In genomic region chr7:74134117-74134539, GRCh38 we compare ENCODE assay signal across 13 cellular contexts. TPM values are rescaled to one million over a fixed set of nuclear protein-coding genes. Genes with fewer than 3 reads are reported as not detected.
DNase-seq lines count a peak whose midpoint lies in the region; ATAC-seq, FAIRE-seq and TF ChIP-seq lines count a peak whose summit lies in the region.
"Had no signal": no experiment of that assay in that cellular context is flagged by ENCODE, and none has a peak within 500 bp of the region (broad histone marks: within the 10 kb centered on the region; RNA-seq: fewer than 3 reads in every experiment).

No MANE protein-coding gene starts in this region.

- H3K9me3 Mint-ChIP-seq in astrocyte (ENCODE audit: unreplicated experiment) = no peaks in the 10 kb centered on the region
- H3K9me3 Mint-ChIP-seq: activated T-cell treated with anti-CD3 and anti-CD28 coated beads, Interleukin-2, amount 50 U/mL, for 4 hours; CD8-positive, alpha-beta memory T cell; T-helper 1 cell treated with Interleukin-12 subunit alpha and Interleukin-12 subunit beta and Interleukin-4 antibody, amounts not matched to agents 30 μg/mL and 1 μg/mL, for 36 hours had no signal

- FAIRE-seq in astrocyte (lab: Jason Lieb, UNC) = no peak

- H3K27ac Mint-ChIP-seq in astrocyte (ENCODE audit: unreplicated experiment) = no peak overlapping the region
- H3K27ac Mint-ChIP-seq: T-helper 1 cell treated with Interleukin-12 subunit alpha and Interleukin-12 subunit beta and Interleukin-4 antibody, amounts not matched to agents 30 μg/mL and 1 μg/mL, for 36 hours had no signal

- peaks cover 2% of the 10 kb centered on the region for H3K27me3 Mint-ChIP-seq in astrocyte (ENCODE audit: low read depth, unreplicated experiment)

- no peak overlapping the region for H3K27ac ChIP-seq in astrocyte (ENCODE audit: low read depth, low read length)
- H3K27ac ChIP-seq in lung (ENCODE audit: low read depth in 1 of 2, low read length in 1 of 2) = no peak overlapping the region
- H3K27ac ChIP-seq: gastrocnemius medialis had no signal

- H3K79me2 ChIP-seq in astrocyte (ENCODE audit: insufficient read depth, low read length) = no peaks in the 10 kb centered on the region

- no peak overlapping the region for H3K4me2 ChIP-seq in astrocyte (ENCODE audit: low read length)

- TF ChIP-seq CTCF in astrocyte (IDR thresholded peaks at IDR 0.05; ENCODE audit: insufficient read depth, low read depth, low read length) (no peak), lung (IDR thresholded peaks at IDR 0.05; ENCODE audit: control extremely low read depth, extremely low read depth) (no peak)

- H3K9ac ChIP-seq in astrocyte (ENCODE audit: low read length) = no peak overlapping the region

- H3K36me3 ChIP-seq in astrocyte (ENCODE audit: insufficient read depth, low read length) (no peaks in the 10 kb centered on the region), lung (ENCODE audit: control insufficient read depth in 2 of 2, insufficient read depth in 2 of 2, low read length in 2 of 2) (no peaks in the 10 kb centered on the region)
- H3K36me3 ChIP-seq: gastrocnemius medialis, spleen had no signal

- H3K4me3 Mint-ChIP-seq in astrocyte (ENCODE audit: unreplicated experiment) = no peak overlapping the region
- H3K4me3 Mint-ChIP-seq: activated T-cell treated with anti-CD3 and anti-CD28 coated beads, Interleukin-2, amount 50 U/mL, for 4 hours; CD8-positive, alpha-beta memory T cell; T-helper 1 cell treated with Interleukin-12 subunit alpha and Interleukin-12 subunit beta and Interleukin-4 antibody, amounts not matched to agents 30 μg/mL and 1 μg/mL, for 36 hours had no signal

- ATAC-seq in lung (ENCODE audit: insufficient read depth, low FRiP score) = no peak
- ATAC-seq in HG03095 (IDR thresholded peaks at IDR 0.05; ENCODE audit: unreplicated experiment) = no peak
- ATAC-seq: gastrocnemius medialis had no signal

- H3K9me3 ChIP-seq in astrocyte (ENCODE audit: insufficient read depth, low read depth, low read length) (no peaks in the 10 kb centered on the region), lung (ENCODE audit: control insufficient read depth in 2 of 2, insufficient read depth in 1 of 2, low read length in 1 of 2) (no peaks in the 10 kb centered on the region)
- H3K9me3 ChIP-seq: gastrocnemius medialis, spleen had no signal

- H3K27me3 ChIP-seq in astrocyte (ENCODE audit: insufficient read depth, low read length) = no peaks in the 10 kb centered on the region
- H3K27me3 ChIP-seq in lung (ENCODE audit: control insufficient read depth, insufficient read depth) = no peaks in the 10 kb centered on the region
- H3K27me3 ChIP-seq: gastrocnemius medialis, spleen had no signal

- H3K4me3 ChIP-seq in astrocyte (ENCODE audit: insufficient read depth, low read depth, low read length) (no peak overlapping the region), lung (no peak overlapping the region)
- H3K4me3 ChIP-seq: gastrocnemius medialis, spleen had no signal

- H4K20me1 ChIP-seq in astrocyte (ENCODE audit: insufficient read depth, low read length) = no peaks in the 10 kb centered on the region

- no peaks in the 10 kb centered on the region for H3K36me3 Mint-ChIP-seq in astrocyte (ENCODE audit: low read depth, unreplicated experiment)
- H3K36me3 Mint-ChIP-seq: CD8-positive, alpha-beta memory T cell had no signal

- H3K4me1 Mint-ChIP-seq in astrocyte (ENCODE audit: low read depth, unreplicated experiment) = no peaks in the 10 kb centered on the region

- WGBS in lung, 2 donors = 53 to 65% methylated on average over 8 of the region's 8 CpGs

- no peak overlapping the region for H2AFZ ChIP-seq in astrocyte (ENCODE audit: low read depth, low read length)

- peak; percentile 21 for DNase-seq in EH (ENCODE audit: low read depth)
- DNase-seq in MV-4-11 (lab: John Stamatoyannopoulos, UW) = peak; percentile 99
- DNase-seq in astrocyte (ENCODE audit: low read depth) = peak; percentile 38
- peak; percentile 54 for DNase-seq in lung (ENCODE audit: low spot score)
- no peak for DNase-seq in HK-2 (ENCODE audit: unreplicated experiment)
- DNase-seq in NCI-H2171 (lab: John Stamatoyannopoulos, UW) = no peak
- DNase-seq: activated T-cell treated with anti-CD3 and anti-CD28 coated beads, Interleukin-2, amount 50 U/mL, for 4 hours; CD8-positive, alpha-beta memory T cell; gastrocnemius medialis; NCI-H2107; spleen had no signal

- no peaks in the 10 kb centered on the region for H3K4me1 ChIP-seq in astrocyte (ENCODE audit: insufficient read depth, low read length)
- H3K4me1 ChIP-seq in lung (ENCODE audit: control insufficient read depth in 2 of 2, insufficient read depth in 2 of 2, low read length in 2 of 2) = no peaks in the 10 kb centered on the region
- H3K4me1 ChIP-seq: gastrocnemius medialis had no signal

RNA-seq across cellular contexts. Expression of gene EIF4H, which starts 40.0 kb away (rescaled TPM):
- total RNA-seq in astrocyte (323 and 361 TPM in 2 replicates), lung (100 to 1,000 TPM; 228 to 250 TPM)
- polyA plus RNA-seq in lung = 100 to 1,000 TPM; 125 to 217 TPM

RNA-seq across cellular contexts. Expression of gene LIMK1, which starts 50.5 kb away (rescaled TPM):
- total RNA-seq in astrocyte = 67.8 and 69.9 TPM in 2 replicates
- 10 to 100 TPM; 11.2 to 41.0 TPM for total RNA-seq in lung
- 10 to 100 TPM; 14.0 to 20.5 TPM for polyA plus RNA-seq in lung

Comparison
In these comparisons a context has a peak if more than half of its experiments do, and no peak if none do; other contexts are left out.
1. DNase-seq: peak in EH (single experiment), MV-4-11 (single experiment), astrocyte (single experiment) and lung (single experiment); none in HK-2 (single experiment) and NCI-H2171 (single experiment).